Comparison of ENCODE assay signal across 8 cellular contexts in genomic region chr3:127247292-127247691, GRCh38. TPM values are rescaled to one million over a fixed set of nuclear protein-coding genes. Genes with fewer than 3 reads are reported as not detected.
"Had no signal": no experiment of that assay in that cellular context is flagged by ENCODE, and none has a peak within 500 bp of the region (broad histone marks: within the 10 kb centered on the region; RNA-seq: fewer than 3 reads in every experiment).

No MANE protein-coding gene starts in this region.

- H3K4me1 Mint-ChIP-seq: H9, IgD-negative memory B cell had no signal

- H3K27ac Mint-ChIP-seq: H9, HFFc6, IgD-negative memory B cell had no signal

- H3K27ac ChIP-seq: GM23248 had no signal

- DNase-seq: GM23248, H9, HCEC 1CT, HFFc6, KBM-7 had no signal

- H3K4me3 ChIP-seq: GM23248 had no signal

- H3K4me3 Mint-ChIP-seq: H9, HFFc6, IgD-negative memory B cell had no signal

- H2AFZ ChIP-seq: GM23248 had no signal

- H3K27me3 Mint-ChIP-seq: IgD-negative memory B cell had no signal

RNA-seq across cellular contexts. Expression of gene PRR20G, which starts 40.6 kb away (rescaled TPM):
- total RNA-seq: GM23248, H1, HFFc6, HT-29 had no signal
- polyA plus RNA-seq: GM23248, IgD-negative memory B cell had no signal

RNA-seq across cellular contexts. Expression of gene PRR23E, which starts 54.4 kb away (rescaled TPM):
- total RNA-seq: GM23248, H1, H9, HFFc6, HT-29 had no signal
- polyA plus RNA-seq: GM23248, H1, IgD-negative memory B cell had no signal
